Comparison of ENCODE assay signal across 16 cellular contexts in genomic region chr11:106329273-106330018, GRCh38.
"Had no signal": no experiment of that assay in that cellular context is flagged by ENCODE, and none has a peak within 500 bp of the region (broad histone marks: within the 10 kb centered on the region; RNA-seq: fewer than 3 reads in every experiment).

No MANE protein-coding gene starts in this region.

- H3K4me1 Mint-ChIP-seq: activated CD8-positive, alpha-beta memory T cell treated with anti-CD3 and anti-CD28 coated beads, Interleukin-2, amount 10 ng/mL, durations not matched to agents 7 days and 5 days; activated naive CD4-positive, alpha-beta T cell treated with anti-CD3 and anti-CD28 coated beads, Interleukin-2, amount 10 ng/mL, durations not matched to agents 7 days and 5 days; naive thymus-derived CD4-positive, alpha-beta T cell; stimulated activated memory B cell treated with anti-CD40 and anti-IgM and Interleukin-4, amounts not matched to agents 10 μg/mL and 1 μg/mL and 100 μg/mL, for 72 hours had no signal

- H3K4me1 ChIP-seq: ascending aorta, esophagus squamous epithelium, thyroid gland had no signal

- H3K9me3 ChIP-seq: ascending aorta, esophagus squamous epithelium, thyroid gland had no signal

- H3K36me3 Mint-ChIP-seq: activated CD4-positive, alpha-beta memory T cell treated with anti-CD3 and anti-CD28 coated beads for 36 hours; activated CD8-positive, alpha-beta memory T cell treated with anti-CD3 and anti-CD28 coated beads, Interleukin-2, amount 10 ng/mL, durations not matched to agents 7 days and 5 days; activated naive CD4-positive, alpha-beta T cell treated with anti-CD3 and anti-CD28 coated beads, Interleukin-2, amount 10 ng/mL, durations not matched to agents 7 days and 5 days; naive thymus-derived CD4-positive, alpha-beta T cell; stimulated activated memory B cell treated with anti-CD40 and anti-IgM and Interleukin-4, amounts not matched to agents 10 μg/mL and 1 μg/mL and 100 μg/mL, for 72 hours had no signal

- H3K4me3 Mint-ChIP-seq: activated CD4-positive, alpha-beta memory T cell treated with anti-CD3 and anti-CD28 coated beads for 36 hours; activated CD8-positive, alpha-beta memory T cell treated with anti-CD3 and anti-CD28 coated beads, Interleukin-2, amount 10 ng/mL, durations not matched to agents 7 days and 5 days; activated naive CD4-positive, alpha-beta T cell treated with anti-CD3 and anti-CD28 coated beads, Interleukin-2, amount 10 ng/mL, durations not matched to agents 7 days and 5 days; naive thymus-derived CD4-positive, alpha-beta T cell; stimulated activated memory B cell treated with anti-CD40 and anti-IgM and Interleukin-4, amounts not matched to agents 10 μg/mL and 1 μg/mL and 100 μg/mL, for 72 hours had no signal

- ATAC-seq: activated CD8-positive, alpha-beta memory T cell treated with anti-CD3 and anti-CD28 coated beads, Interleukin-2, amount 10 ng/mL, durations not matched to agents 7 days and 5 days; naive thymus-derived CD4-positive, alpha-beta T cell; stimulated activated memory B cell treated with anti-CD40 and anti-IgM and Interleukin-4, amounts not matched to agents 10 μg/mL and 1 μg/mL and 100 μg/mL, for 72 hours had no signal

- H3K27me3 ChIP-seq: ascending aorta, esophagus squamous epithelium, thyroid gland had no signal

- H3K4me3 ChIP-seq: ascending aorta, coronary artery, esophagus squamous epithelium, thyroid gland had no signal

- H3K36me3 ChIP-seq: ascending aorta, esophagus squamous epithelium, thyroid gland had no signal

- H3K27me3 Mint-ChIP-seq: activated CD4-positive, alpha-beta memory T cell treated with anti-CD3 and anti-CD28 coated beads for 36 hours; activated CD8-positive, alpha-beta memory T cell treated with anti-CD3 and anti-CD28 coated beads, Interleukin-2, amount 10 ng/mL, durations not matched to agents 7 days and 5 days; naive thymus-derived CD4-positive, alpha-beta T cell; stimulated activated memory B cell treated with anti-CD40 and anti-IgM and Interleukin-4, amounts not matched to agents 10 μg/mL and 1 μg/mL and 100 μg/mL, for 72 hours had no signal

- H3K27ac ChIP-seq: ascending aorta, coronary artery, esophagus squamous epithelium, thyroid gland had no signal

- H3K27ac Mint-ChIP-seq: activated CD4-positive, alpha-beta memory T cell treated with anti-CD3 and anti-CD28 coated beads for 36 hours; activated CD8-positive, alpha-beta memory T cell treated with anti-CD3 and anti-CD28 coated beads, Interleukin-2, amount 10 ng/mL, durations not matched to agents 7 days and 5 days; activated naive CD4-positive, alpha-beta T cell treated with anti-CD3 and anti-CD28 coated beads, Interleukin-2, amount 10 ng/mL, durations not matched to agents 7 days and 5 days; activated T-helper 2 cell treated with anti-CD3 and anti-CD28 coated beads, Interferon-gamma antibody, Interleukin-2, Interleukin-4, amounts not matched to agents 10 μg/mL and 5 μg/mL and 100 μg/mL, durations not matched to agents 14 hours and 24 hours and 36 hours; naive thymus-derived CD4-positive, alpha-beta T cell; stimulated activated memory B cell treated with anti-CD40 and anti-IgM and Interleukin-4, amounts not matched to agents 10 μg/mL and 1 μg/mL and 100 μg/mL, for 72 hours had no signal

- DNase-seq: activated CD4-positive, alpha-beta memory T cell treated with anti-CD3 and anti-CD28 coated beads for 36 hours; activated CD4-positive, alpha-beta T cell treated with anti-CD3 and anti-CD28 coated beads for 1 hour; activated CD8-positive, alpha-beta memory T cell treated with anti-CD3 and anti-CD28 coated beads, Interleukin-2, amount 10 ng/mL, durations not matched to agents 7 days and 5 days; activated naive CD4-positive, alpha-beta T cell treated with anti-CD3 and anti-CD28 coated beads, Interleukin-2, amount 10 ng/mL, durations not matched to agents 7 days and 5 days; activated T-cell treated with anti-CD3 and anti-CD28 coated beads, Interleukin-2, amount 50 U/mL, for 1 hour; esophagus squamous epithelium; islet precursor cell; naive thymus-derived CD4-positive, alpha-beta T cell; retina; T-helper 1 cell; T1000; thyroid gland had no signal

- H3K9me3 Mint-ChIP-seq: activated T-helper 2 cell treated with anti-CD3 and anti-CD28 coated beads, Interferon-gamma antibody, Interleukin-2, Interleukin-4, amounts not matched to agents 10 μg/mL and 5 μg/mL and 100 μg/mL, durations not matched to agents 14 hours and 24 hours and 36 hours had no signal
